Comparison of ENCODE assay signal across 25 cellular contexts in genomic region chr9:128629852-128630545, GRCh38. TPM values are rescaled to one million over a fixed set of nuclear protein-coding genes. Genes with fewer than 3 reads are reported as not detected.
DNase-seq lines count a peak whose midpoint lies in the region; ATAC-seq, FAIRE-seq and TF ChIP-seq lines count a peak whose summit lies in the region.
"Had no signal": no experiment of that assay in that cellular context is flagged by ENCODE, and none has a peak within 500 bp of the region (broad histone marks: within the 10 kb centered on the region; RNA-seq: fewer than 3 reads in every experiment).

No MANE protein-coding gene starts in this region.

- peak overlapping the region; percentile 56 for H3K23ac ChIP-seq in neuronal stem cell (ENCODE audit: low read depth, low read length, poor library complexity)
- H3K23ac ChIP-seq in mesendoderm (ENCODE audit: low read length), result no peak overlapping the region

- no peaks in the 10 kb centered on the region for H3K9me3 ChIP-seq in astrocyte (ENCODE audit: insufficient read depth, low read depth, low read length)
- no peaks in the 10 kb centered on the region for H3K9me3 ChIP-seq in neuronal stem cell (replicated peaks in 1 of 2; ENCODE audit: control insufficient read depth in 2 of 2, insufficient read depth in 1 of 2, low read depth in 1 of 2, low read length in 2 of 2)
- H3K9me3 ChIP-seq: adrenal gland, BE2C had no signal

- H3K4me1 Mint-ChIP-seq in activated CD8-positive, alpha-beta T cell treated with anti-CD3 and anti-CD28 coated beads for 36 hours (ENCODE audit: low read depth), result no peaks in the 10 kb centered on the region
- no peaks in the 10 kb centered on the region for H3K4me1 Mint-ChIP-seq in activated CD8-positive, alpha-beta T cell treated with anti-CD3 and anti-CD28 coated beads, Interleukin-2, amount 10 ng/mL, durations not matched to agents 7 days and 5 days (ENCODE audit: low read depth)
- no peaks in the 10 kb centered on the region; the same call in 2 of the 3 replicates for H3K4me1 Mint-ChIP-seq in GM23338
- peaks cover 4% of the 10 kb centered on the region for H3K4me1 Mint-ChIP-seq in astrocyte (ENCODE audit: low read depth, unreplicated experiment)
- H3K4me1 Mint-ChIP-seq: memory B cell had no signal

- no peak overlapping the region for H3K14ac ChIP-seq in neuronal stem cell (ENCODE audit: low read length)

- H2BK15ac ChIP-seq in neuronal stem cell (ENCODE audit: low read length), result no peak overlapping the region
- H2BK15ac ChIP-seq in mesendoderm (replicated peaks; ENCODE audit: low read depth), result no peak overlapping the region

- CTCF ChIA-PET in activated CD8-positive, alpha-beta T cell treated with anti-CD3 and anti-CD28 coated beads for 36 hours (lab: Charles Lee), result no interaction called here
- CTCF ChIA-PET in activated CD8-positive, alpha-beta T cell treated with anti-CD3 and anti-CD28 coated beads, Interleukin-2, amount 10 ng/mL, durations not matched to agents 7 days and 5 days (lab: Charles Lee), result no interaction called here

- H4K91ac ChIP-seq in neuronal stem cell (ENCODE audit: low read depth, low read length, poor library complexity), result no peak overlapping the region

- H4K5ac ChIP-seq in mesendoderm (ENCODE audit: low read length), result no peak overlapping the region

- H3K18ac ChIP-seq in neuronal stem cell (ENCODE audit: low read length), result no peak overlapping the region
- H3K18ac ChIP-seq in mesendoderm (ENCODE audit: low read length), result no peak overlapping the region

- no peak for ATAC-seq in activated CD8-positive, alpha-beta T cell treated with anti-CD3 and anti-CD28 coated beads for 36 hours
- ATAC-seq in activated CD8-positive, alpha-beta T cell treated with anti-CD3 and anti-CD28 coated beads, Interleukin-2, amount 10 ng/mL, durations not matched to agents 7 days and 5 days, result no peak
- ATAC-seq in GM23338 (no peak), foreskin keratinocyte (no peak)
- ATAC-seq: naive thymus-derived CD8-positive, alpha-beta T cell had no signal

- H4K20me1 ChIP-seq in GM23338 (replicated peaks; ENCODE audit: insufficient read depth) (peaks cover 3% of the 10 kb centered on the region; the same call in 1 of the 2 replicates), astrocyte (ENCODE audit: insufficient read depth, low read length) (peaks cover 74% of the 10 kb centered on the region)

- POLR2A ChIA-PET in activated CD8-positive, alpha-beta T cell treated with anti-CD3 and anti-CD28 coated beads for 36 hours (lab: Charles Lee), result interaction anchor here (1.1 kb wide), 1 partner anchor 8 kb away, joined by 4 read pairs; no protein-coding TSS in a partner anchor
- POLR2A ChIA-PET in activated CD8-positive, alpha-beta T cell treated with anti-CD3 and anti-CD28 coated beads, Interleukin-2, amount 10 ng/mL, durations not matched to agents 7 days and 5 days (lab: Charles Lee), result no interaction called here

- no peaks in the 10 kb centered on the region for H3K9me2 ChIP-seq in GM23338 (ENCODE audit: insufficient read depth)

- no CpG with 5 or more reads among the region's 9 CpGs for WGBS in neuronal stem cell (ENCODE audit: extremely low coverage in 2 of 2, insufficient read length in 2 of 2, insufficient replicate concordance in 1 of 2), 2 donors
- no CpG with 5 or more reads among the region's 9 CpGs for WGBS in mesendoderm (ENCODE audit: extremely low coverage, insufficient coverage, low lambda C conversion rate)

- no peak overlapping the region for H3K4me2 ChIP-seq in GM23338
- H3K4me2 ChIP-seq in astrocyte (ENCODE audit: low read length), result no peak overlapping the region
- no peak overlapping the region for H3K4me2 ChIP-seq in neuronal stem cell (ENCODE audit: insufficient read depth, low read length, poor library complexity, severe bottlenecking)
- no peak overlapping the region for H3K4me2 ChIP-seq in mesendoderm (ENCODE audit: low read length)

- no peaks in the 10 kb centered on the region for H3F3A ChIP-seq in GM23338 (replicated peaks; ENCODE audit: low read depth)

- H2BK120ac ChIP-seq in neuronal stem cell (ENCODE audit: low read depth, low read length) (no peak overlapping the region), mesendoderm (ENCODE audit: low read depth, low read length) (no peak overlapping the region)

- no peak overlapping the region for H3K4me3 Mint-ChIP-seq in activated CD8-positive, alpha-beta T cell treated with anti-CD3 and anti-CD28 coated beads for 36 hours
- H3K4me3 Mint-ChIP-seq in activated CD8-positive, alpha-beta T cell treated with anti-CD3 and anti-CD28 coated beads, Interleukin-2, amount 10 ng/mL, durations not matched to agents 7 days and 5 days, result no peak overlapping the region
- H3K4me3 Mint-ChIP-seq in GM23338 (no peak overlapping the region), astrocyte (ENCODE audit: unreplicated experiment) (no peak overlapping the region)
- H3K4me3 Mint-ChIP-seq: memory B cell; naive thymus-derived CD8-positive, alpha-beta T cell had no signal

- intact Hi-C loops in activated CD8-positive, alpha-beta T cell treated with anti-CD3 and anti-CD28 coated beads for 36 hours (cut with micrococcal nuclease), result no loop called here

- H3K79me1 ChIP-seq in neuronal stem cell (ENCODE audit: low read depth, low read length), result peaks cover 5% of the 10 kb centered on the region
- no peaks in the 10 kb centered on the region for H3K79me1 ChIP-seq in mesendoderm (ENCODE audit: low read length)

- H3K4me1 ChIP-seq in GM23338 (ENCODE audit: insufficient read depth) (no peaks in the 10 kb centered on the region), astrocyte (ENCODE audit: insufficient read depth, low read length) (peaks cover 4% of the 10 kb centered on the region), neuronal stem cell (ENCODE audit: control insufficient read depth in 2 of 2, insufficient read depth in 1 of 2, low read depth in 1 of 2, low read length in 2 of 2) (peaks cover 0 to 3% of the 10 kb centered on the region in 2 donors), foreskin keratinocyte (no peaks in the 10 kb centered on the region), mesendoderm (ENCODE audit: control insufficient read depth, low read depth, low read length) (no peaks in the 10 kb centered on the region)
- H3K4me1 ChIP-seq: BE2C had no signal

- no peak for DNase-seq in activated CD8-positive, alpha-beta T cell treated with anti-CD3 and anti-CD28 coated beads for 36 hours
- no peak for DNase-seq in activated CD8-positive, alpha-beta T cell treated with anti-CD3 and anti-CD28 coated beads, Interleukin-2, amount 10 ng/mL, durations not matched to agents 7 days and 5 days
- no peak for DNase-seq in GM23338 (ENCODE audit: low spot score)
- DNase-seq in astrocyte (ENCODE audit: low read depth), result no peak
- DNase-seq in neuronal stem cell (ENCODE audit: low spot score), result no peak
- DNase-seq in foreskin keratinocyte, result no peak
- no peak for DNase-seq in SKM-1 (lab: John Stamatoyannopoulos, UW; ENCODE audit: unreplicated experiment)
- no peak for DNase-seq in mesendoderm
- DNase-seq: 8988T; activated CD4-positive, alpha-beta T cell treated with anti-CD3 and anti-CD28 coated beads for 1 hour; BE2C; COR-L47; NCI-H1417 treated with DMSO at 0.1 percent for 48 hours; NCI-H510A; NK-92 treated with Interleukin-12 subunit alpha and Interleukin-12 subunit beta, amount 100 ng/mL, for 24 hours; small intestine; stimulated activated CD4-positive, alpha-beta T cell treated with anti-CD3 and anti-CD28 coated beads, Interleukin-4, amount 100 ng/mL, for 1 hour; trophoblast cell had no signal

- H2AK5ac ChIP-seq in neuronal stem cell (ENCODE audit: low read depth, low read length) (peak overlapping the region; percentile 76), mesendoderm (ENCODE audit: low read length) (no peak overlapping the region)

- H3K4ac ChIP-seq in neuronal stem cell (ENCODE audit: low read length) (no peak overlapping the region), mesendoderm (ENCODE audit: low read depth, low read length) (no peak overlapping the region)

- H3K4me3 ChIP-seq in GM23338 (no peak overlapping the region), astrocyte (ENCODE audit: insufficient read depth, low read depth, low read length) (no peak overlapping the region), neuronal stem cell (ENCODE audit: low read length in 2 of 2) (no peak overlapping the region), mesendoderm (ENCODE audit: low read length) (no peak overlapping the region)
- H3K4me3 ChIP-seq: adrenal gland, cardiac muscle cell had no signal

- 0 out of 2 replicates have a peak overlapping the region, but pooled peaks have one; percentile 32 for H3K27ac ChIP-seq in GM23338 (ENCODE audit: low read depth)
- H3K27ac ChIP-seq in astrocyte (ENCODE audit: low read depth, low read length), result no peak overlapping the region
- H3K27ac ChIP-seq in neuronal stem cell (replicated peaks; ENCODE audit: low read length), result no peak overlapping the region
- H3K27ac ChIP-seq in foreskin keratinocyte, result no peak overlapping the region
- no peak overlapping the region for H3K27ac ChIP-seq in mesendoderm (ENCODE audit: low read depth, low read length)
- H3K27ac ChIP-seq: cardiac muscle cell, HL-60 had no signal

- no peaks in the 10 kb centered on the region for H3K79me2 ChIP-seq in GM23338 (replicated peaks; ENCODE audit: insufficient read depth)
- H3K79me2 ChIP-seq in astrocyte (ENCODE audit: insufficient read depth, low read length), result peaks cover 12% of the 10 kb centered on the region
- H3K79me2 ChIP-seq in mesendoderm (ENCODE audit: control insufficient read depth, insufficient read depth, low read length), result no peaks in the 10 kb centered on the region

- H3K9ac ChIP-seq in astrocyte (ENCODE audit: low read length) (no peak overlapping the region), neuronal stem cell (ENCODE audit: low read depth, low read length, poor library complexity) (no peak overlapping the region), mesendoderm (ENCODE audit: low read length) (no peak overlapping the region)

- no peak overlapping the region for H3K56ac ChIP-seq in mesendoderm (ENCODE audit: low read length)

- peaks cover 24% of the 10 kb centered on the region for H3K36me3 ChIP-seq in GM23338 (ENCODE audit: insufficient read depth)
- H3K36me3 ChIP-seq in astrocyte (ENCODE audit: insufficient read depth, low read length), result peaks cover 50% of the 10 kb centered on the region
- peaks cover 67 to 100% of the 10 kb centered on the region in 2 donors for H3K36me3 ChIP-seq in neuronal stem cell (replicated peaks in 1 of 2; ENCODE audit: control insufficient read depth in 2 of 2, insufficient read depth in 2 of 2, low read length in 2 of 2)
- peaks cover 16% of the 10 kb centered on the region for H3K36me3 ChIP-seq in mesendoderm (ENCODE audit: control insufficient read depth, insufficient read depth, low read length)

- peaks cover 22% of the 10 kb centered on the region for H3K36me3 Mint-ChIP-seq in activated CD8-positive, alpha-beta T cell treated with anti-CD3 and anti-CD28 coated beads for 36 hours (ENCODE audit: low read depth)
- H3K36me3 Mint-ChIP-seq in activated CD8-positive, alpha-beta T cell treated with anti-CD3 and anti-CD28 coated beads, Interleukin-2, amount 10 ng/mL, durations not matched to agents 7 days and 5 days (ENCODE audit: low read depth), result peaks cover 50% of the 10 kb centered on the region
- H3K36me3 Mint-ChIP-seq in GM23338 (ENCODE audit: low read depth), result peaks cover 63% of the 10 kb centered on the region
- peaks cover 26% of the 10 kb centered on the region for H3K36me3 Mint-ChIP-seq in astrocyte (ENCODE audit: low read depth, unreplicated experiment)

- H4K8ac ChIP-seq in neuronal stem cell (ENCODE audit: low read depth, low read length) (no peak overlapping the region), mesendoderm (ENCODE audit: low read depth, low read length) (no peak overlapping the region)

- H2BK5ac ChIP-seq in neuronal stem cell (ENCODE audit: low read length) (no peak overlapping the region), mesendoderm (ENCODE audit: low read length) (no peak overlapping the region)

- H3K27me3 ChIP-seq in GM23338 (ENCODE audit: insufficient read depth), result no peaks in the 10 kb centered on the region
- no peaks in the 10 kb centered on the region for H3K27me3 ChIP-seq in astrocyte (ENCODE audit: insufficient read depth, low read length)
- H3K27me3 ChIP-seq in neuronal stem cell (ENCODE audit: control insufficient read depth in 3 of 3, insufficient read depth in 3 of 3, low read depth in 1 of 3, low read length in 3 of 3), result no peaks in the 10 kb centered on the region
- H3K27me3 ChIP-seq in foreskin keratinocyte, result no peaks in the 10 kb centered on the region
- no peaks in the 10 kb centered on the region for H3K27me3 ChIP-seq in mesendoderm (ENCODE audit: insufficient read depth, low read length, poor library complexity)
- H3K27me3 ChIP-seq: adrenal gland, BE2C, cardiac muscle cell had no signal

- H2BK12ac ChIP-seq in neuronal stem cell (ENCODE audit: low read length), result no peak overlapping the region

- H2AFZ ChIP-seq in GM23338, result no peak overlapping the region
- no peak overlapping the region for H2AFZ ChIP-seq in astrocyte (ENCODE audit: low read depth, low read length)
- no peak overlapping the region for H2AFZ ChIP-seq in neuronal stem cell (ENCODE audit: low read length)

- TF ChIP-seq CTCF in activated CD8-positive, alpha-beta T cell treated with anti-CD3 and anti-CD28 coated beads for 36 hours (IDR thresholded peaks at IDR 0.05), result no peak
- no peak for TF ChIP-seq CTCF in GM23338 (conservative IDR thresholded peaks at IDR 0.05; ENCODE audit: low read depth in 2 of 2)
- no peak for TF ChIP-seq CTCF in astrocyte (IDR thresholded peaks at IDR 0.05; ENCODE audit: insufficient read depth, low read depth, low read length)
- no peak for TF ChIP-seq CTCF in foreskin keratinocyte (conservative IDR thresholded peaks at IDR 0.05)

- H3K27ac Mint-ChIP-seq in activated CD8-positive, alpha-beta T cell treated with anti-CD3 and anti-CD28 coated beads for 36 hours, result peak overlapping the region; percentile 49
- H3K27ac Mint-ChIP-seq in activated CD8-positive, alpha-beta T cell treated with anti-CD3 and anti-CD28 coated beads, Interleukin-2, amount 10 ng/mL, durations not matched to agents 7 days and 5 days, result no peak overlapping the region
- H3K27ac Mint-ChIP-seq in GM23338 (no peak overlapping the region), astrocyte (ENCODE audit: unreplicated experiment) (peak overlapping the region; percentile 72)

- no peaks in the 10 kb centered on the region for H3K27me3 Mint-ChIP-seq in activated CD8-positive, alpha-beta T cell treated with anti-CD3 and anti-CD28 coated beads for 36 hours
- H3K27me3 Mint-ChIP-seq in activated CD8-positive, alpha-beta T cell treated with anti-CD3 and anti-CD28 coated beads, Interleukin-2, amount 10 ng/mL, durations not matched to agents 7 days and 5 days (ENCODE audit: low read depth), result no peaks in the 10 kb centered on the region
- peaks cover 21% of the 10 kb centered on the region for H3K27me3 Mint-ChIP-seq in GM23338 (ENCODE audit: insufficient read depth, low read depth, poor library complexity)
- no peaks in the 10 kb centered on the region for H3K27me3 Mint-ChIP-seq in astrocyte (ENCODE audit: low read depth, unreplicated experiment)
- H3K27me3 Mint-ChIP-seq: memory B cell; naive thymus-derived CD8-positive, alpha-beta T cell; progenitor cell of endocrine pancreas had no signal

- H3K9me3 Mint-ChIP-seq in activated CD8-positive, alpha-beta T cell treated with anti-CD3 and anti-CD28 coated beads for 36 hours, result no peaks in the 10 kb centered on the region
- H3K9me3 Mint-ChIP-seq in activated CD8-positive, alpha-beta T cell treated with anti-CD3 and anti-CD28 coated beads, Interleukin-2, amount 10 ng/mL, durations not matched to agents 7 days and 5 days (ENCODE audit: insufficient read depth), result no peaks in the 10 kb centered on the region
- no peaks in the 10 kb centered on the region for H3K9me3 Mint-ChIP-seq in GM23338
- no peaks in the 10 kb centered on the region for H3K9me3 Mint-ChIP-seq in astrocyte (ENCODE audit: unreplicated experiment)
- H3K9me3 Mint-ChIP-seq: memory B cell; naive thymus-derived CD8-positive, alpha-beta T cell had no signal

- FAIRE-seq in astrocyte (lab: Jason Lieb, UNC), result no peak
- FAIRE-seq: frontal cortex, small intestine had no signal

RNA-seq across cellular contexts. Expression of gene DYNC2I2, which starts 26.6 kb away (rescaled TPM):
- total RNA-seq in activated CD8-positive, alpha-beta T cell treated with anti-CD3 and anti-CD28 coated beads for 36 hours, result 10 to 100 TPM; 24.3 to 25.6 TPM
- 10 to 100 TPM; 68.9 to 76.3 TPM for total RNA-seq in activated CD8-positive, alpha-beta T cell treated with anti-CD3 and anti-CD28 coated beads, Interleukin-2, amount 10 ng/mL, durations not matched to agents 7 days and 5 days
- 68.4 and 78.3 TPM in 2 replicates for total RNA-seq in GM23338 (2014; rRNA removed; shearing (Covaris generic))
- 48.7 and 51.5 TPM in 2 replicates for polyA plus RNA-seq in GM23338 (2016; fragmentation: Nextera tagmentation; extraction: Ambion mirVana)
- total RNA-seq in astrocyte, result 19.5 and 20.6 TPM in 2 replicates
- polyA plus RNA-seq in neuronal stem cell (2013, experiment 1 of 2), result 41.3 TPM
- polyA plus RNA-seq in neuronal stem cell (2013, experiment 2 of 2), result 40.8 TPM
- 66.6 and 77.3 TPM in 2 replicates for total RNA-seq in foreskin keratinocyte
- 84.8 and 92.9 TPM in 2 replicates for polyA plus RNA-seq in foreskin keratinocyte
- polyA plus RNA-seq in mesendoderm (2013, experiment 1 of 2), result 21.0 TPM
- 21.1 TPM for polyA plus RNA-seq in mesendoderm (2013, experiment 2 of 2)

RNA-seq across cellular contexts. Expression of gene SET, which starts 59.0 kb away (rescaled TPM):
- total RNA-seq in activated CD8-positive, alpha-beta T cell treated with anti-CD3 and anti-CD28 coated beads for 36 hours, result 100 to 1,000 TPM; 749 to 755 TPM
- 100 to 1,000 TPM; 574 to 607 TPM for total RNA-seq in activated CD8-positive, alpha-beta T cell treated with anti-CD3 and anti-CD28 coated beads, Interleukin-2, amount 10 ng/mL, durations not matched to agents 7 days and 5 days
- total RNA-seq in GM23338 (2014; rRNA removed; shearing (Covaris generic)), result 949 and 964 TPM in 2 replicates
- 1,113 and 1,261 TPM in 2 replicates for polyA plus RNA-seq in GM23338 (2016; fragmentation: Nextera tagmentation; extraction: Ambion mirVana)
- total RNA-seq in astrocyte, result 361 and 397 TPM in 2 replicates
- polyA plus RNA-seq in neuronal stem cell (2013, experiment 1 of 2), result 683 TPM
- 718 TPM for polyA plus RNA-seq in neuronal stem cell (2013, experiment 2 of 2)
- 400 and 487 TPM in 2 replicates for total RNA-seq in foreskin keratinocyte
- 221 and 296 TPM in 2 replicates for polyA plus RNA-seq in foreskin keratinocyte
- polyA plus RNA-seq in mesendoderm (2013, experiment 1 of 2), result 1,074 TPM
- polyA plus RNA-seq in mesendoderm (2013, experiment 2 of 2), result 1,092 TPM

Comparison
In these comparisons a context has a peak if more than half of its experiments do, and no peak if none do; other contexts are left out.
1. H3K27ac Mint-ChIP-seq: peak in activated CD8-positive, alpha-beta T cell treated with anti-CD3 and anti-CD28 coated beads for 36 hours (single experiment) and astrocyte (single experiment); none in activated CD8-positive, alpha-beta T cell treated with anti-CD3 and anti-CD28 coated beads, Interleukin-2, amount 10 ng/mL, durations not matched to agents 7 days and 5 days (single experiment) and GM23338 (single experiment).